ENCODE assay signal across 19 cellular contexts in the genomic region with DNA sequence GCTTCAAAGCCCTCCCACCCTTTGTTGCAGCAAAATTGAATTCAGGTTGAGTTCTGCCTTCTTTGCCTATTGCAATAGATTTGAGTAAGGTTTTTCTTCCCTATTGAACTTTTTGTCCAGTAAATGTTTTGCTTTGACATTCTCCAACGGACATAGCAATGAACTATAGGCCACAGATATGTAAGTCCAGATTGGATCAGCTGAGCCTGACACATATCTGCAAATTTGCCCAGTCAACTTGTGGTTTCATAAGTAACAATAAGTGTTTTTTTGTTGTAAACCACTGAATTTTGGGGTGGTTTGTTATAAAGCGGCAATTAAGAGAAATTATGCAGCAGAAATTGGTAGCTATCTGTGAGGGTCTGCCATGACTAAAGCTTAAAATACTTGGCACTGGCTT.
"Had no signal": no experiment of that assay in that cellular context is flagged by ENCODE, and none has a peak within 500 bp of the region (broad histone marks: within the 10 kb centered on the region; RNA-seq: fewer than 3 reads in every experiment).

No MANE protein-coding gene starts in this region.

- H3K9me3 ChIP-seq: body of pancreas, heart right ventricle, prostate gland, stomach, suprapubic skin, tibial nerve had no signal

- H3K36me3 ChIP-seq: heart right ventricle, prostate gland, stomach, suprapubic skin, tibial nerve had no signal

- H3K4me1 ChIP-seq: body of pancreas, heart right ventricle, prostate gland, stomach, suprapubic skin, tibial nerve had no signal

- DNase-seq: activated CD4-positive, alpha-beta memory T cell treated with anti-CD3 and anti-CD28 coated beads, Interleukin-2, amount 10 ng/mL, durations not matched to agents 7 days and 5 days; activated CD4-positive, alpha-beta T cell treated with anti-CD3 and anti-CD28 coated beads, Interleukin-2, amount 10 ng/mL, durations not matched to agents 24 days and 14 days; activated effector memory CD4-positive, alpha-beta T cell treated with Interleukin-2 at 50 U/mL for 16 hours; activated naive CD4-positive, alpha-beta T cell treated with anti-CD3 and anti-CD28 coated beads for 36 hours; activated naive CD8-positive, alpha-beta T cell treated with anti-CD3 and anti-CD28 coated beads, Interleukin-2, amount 10 ng/mL, durations not matched to agents 7 days and 5 days; activated T-cell treated with anti-CD3 and anti-CD28 coated beads, Interleukin-2, amount 50 U/mL, for 72 hours; amygdala; body of pancreas; caudate nucleus; effector memory CD4-positive, alpha-beta T cell; heart right ventricle; natural killer cell; right cardiac atrium; stimulated activated CD4-positive, alpha-beta T cell treated with anti-CD3 and anti-CD28 coated beads, Interleukin-1b, Interleukin-23, amount 100 ng/mL, for 48 hours; stomach had no signal

- H3K4me3 ChIP-seq: body of pancreas, heart right ventricle, prostate gland, stomach, suprapubic skin, tibial nerve had no signal

- H3K27ac ChIP-seq: body of pancreas, heart right ventricle, prostate gland, stomach, suprapubic skin, tibial nerve, VCaP had no signal

- H3K27me3 ChIP-seq: body of pancreas, heart right ventricle, stomach, suprapubic skin, tibial nerve had no signal
